ENCODE assay signal across 15 cellular contexts in the genomic region with DNA sequence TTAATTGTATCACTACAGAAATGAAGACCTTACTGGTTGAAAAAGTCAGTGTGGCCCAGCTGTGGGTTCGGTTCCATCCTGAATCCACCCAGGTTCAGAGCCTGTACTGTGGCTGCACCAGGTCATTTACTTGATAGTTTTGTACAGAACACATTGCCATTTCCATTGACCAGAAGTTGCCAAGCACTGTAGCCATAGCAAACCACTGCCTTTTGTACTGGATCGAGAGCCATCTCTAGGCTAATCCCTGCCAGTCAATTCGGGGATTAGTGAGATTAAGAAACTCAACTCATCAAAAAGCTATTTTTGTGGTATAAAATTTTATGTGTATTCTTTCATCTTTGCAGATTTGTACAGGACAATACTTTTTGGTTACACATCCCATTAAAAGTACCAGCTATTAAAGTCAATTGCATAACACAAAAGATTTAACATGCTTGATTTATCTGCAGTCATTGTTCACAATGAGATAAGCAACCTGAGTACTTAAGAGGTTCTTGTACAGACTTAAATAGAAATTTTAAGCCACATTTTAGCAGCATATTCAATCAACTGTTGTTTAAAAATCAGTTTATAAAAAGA.
A peak's percentile ranks its signal among the peaks of the same experiment; 100 is the strongest.
DNase-seq lines count a peak whose midpoint lies in the region; ATAC-seq and TF ChIP-seq lines count a peak whose summit lies in the region.
"Had no signal": no experiment of that assay in that cellular context is flagged by ENCODE, and none has a peak within 500 bp of the region (broad histone marks: within the 10 kb centered on the region; RNA-seq: fewer than 3 reads in every experiment).

No MANE protein-coding gene starts in this region.

- H3K36me3 ChIP-seq in GM23248 (ENCODE audit: low read depth) = peaks cover 91% of the 10 kb centered on the region
- peaks cover 5% of the 10 kb centered on the region for H3K36me3 ChIP-seq in breast epithelium

- TF ChIP-seq CTCF in AG09309 (IDR thresholded peaks at IDR 0.05; ENCODE audit: control insufficient read depth, insufficient read depth, low read depth, low read length, missing control alignments) = no peak
- TF ChIP-seq CTCF in fibroblast of the aortic adventitia (IDR thresholded peaks at IDR 0.05; ENCODE audit: insufficient read depth, low read length) = no peak
- no peak for TF ChIP-seq CTCF in breast epithelium (IDR thresholded peaks at IDR 0.05)

- no peaks in the 10 kb centered on the region for H4K20me1 ChIP-seq in GM23248 (ENCODE audit: insufficient read depth)

- no peaks in the 10 kb centered on the region for H3K9me2 ChIP-seq in GM23248 (ENCODE audit: insufficient read depth)

- H3K9ac ChIP-seq in GM23248 = no peak overlapping the region

- TF ChIP-seq POLR2A in breast epithelium (IDR thresholded peaks at IDR 0.05) = no peak

- DNase-seq in AG09309 (ENCODE audit: low read depth) = peak; percentile 46
- no peak for DNase-seq in GM23248
- DNase-seq in NCI-H82 (lab: John Stamatoyannopoulos, UW) = peak; percentile 87
- peak; percentile 74 for DNase-seq in fibroblast of the aortic adventitia (ENCODE audit: low read depth)
- no peak for DNase-seq in breast epithelium (ENCODE audit: low spot score in 2 of 2)
- DNase-seq in activated CD4-positive, alpha-beta T cell treated with anti-CD3 and anti-CD28 coated beads for 48 hours = no peak
- DNase-seq: BE2C; CD8-positive, alpha-beta T cell; DMS 273 treated with DMSO at 0.1 percent for 48 hours; HCEC 1CT; NCI-H1694 treated with DMSO at 0.1 percent for 48 hours; NCI-H2171; PC-9 had no signal

- ATAC-seq in HG03097 (IDR thresholded peaks at IDR 0.05; ENCODE audit: low FRiP score, unreplicated experiment) (no peak), GM19324 (IDR thresholded peaks at IDR 0.05; ENCODE audit: low FRiP score, unreplicated experiment) (no peak)
- ATAC-seq: CD8-positive, alpha-beta T cell had no signal

- in situ Hi-C loops in GM23248 (cut with MboI) = no loop called here

- H3K4me2 ChIP-seq in GM23248 (ENCODE audit: unreplicated experiment) = no peak overlapping the region
- H3K4me2 ChIP-seq: PC-9 had no signal

- H3K9me3 ChIP-seq in GM23248 (ENCODE audit: low read depth) (no peaks in the 10 kb centered on the region), breast epithelium (no peaks in the 10 kb centered on the region)
- H3K9me3 ChIP-seq: BE2C had no signal

- intact Hi-C loops in breast epithelium (cut with DNase I; ENCODE audit: low total_unique reads) = no loop called here

- no peak overlapping the region for H2AFZ ChIP-seq in GM23248
- H2AFZ ChIP-seq: PC-9 had no signal

- WGBS in GM23248 (ENCODE audit: low coverage in 1 of 2, low lambda C conversion rate in 2 of 2, missing lambda C conversion rate in 2 of 2), 2 experiments = 69 to 73% methylated on average over 3 of the region's 3 CpGs

- H3K4me3 ChIP-seq in AG09309 (ENCODE audit: control insufficient read depth, low read depth, low read length) (no peak overlapping the region), GM23248 (no peak overlapping the region), fibroblast of the aortic adventitia (ENCODE audit: low read depth, low read length) (no peak overlapping the region), breast epithelium (no peak overlapping the region)
- H3K4me3 ChIP-seq: PC-9 had no signal

- H3K79me2 ChIP-seq in GM23248 (ENCODE audit: insufficient read depth) = peaks cover 93% of the 10 kb centered on the region

- H3F3A ChIP-seq in GM23248 (ENCODE audit: insufficient read depth) = peaks cover 96% of the 10 kb centered on the region

- H3K4me1 ChIP-seq in GM23248 (ENCODE audit: insufficient read depth) (peaks cover 47% of the 10 kb centered on the region), breast epithelium (no peaks in the 10 kb centered on the region)

- H3K27me3 ChIP-seq in GM23248 (replicated peaks; ENCODE audit: insufficient read depth) (no peaks in the 10 kb centered on the region), breast epithelium (no peaks in the 10 kb centered on the region)
- H3K27me3 ChIP-seq: BE2C had no signal

- H3K27ac ChIP-seq in GM23248 (peak overlapping the region; percentile 60), breast epithelium (no peak overlapping the region)
- H3K27ac ChIP-seq: PC-9 had no signal

Comparison
In these comparisons a context has a peak if more than half of its experiments do, and no peak if none do; other contexts are left out.
1. DNase-seq: peak in AG09309 (single experiment), NCI-H82 (single experiment) and fibroblast of the aortic adventitia (single experiment); none in GM23248 (single experiment), breast epithelium (0 of 2) and activated CD4-positive, alpha-beta T cell treated with anti-CD3 and anti-CD28 coated beads for 48 hours (single experiment).